In the genomic region with DNA sequence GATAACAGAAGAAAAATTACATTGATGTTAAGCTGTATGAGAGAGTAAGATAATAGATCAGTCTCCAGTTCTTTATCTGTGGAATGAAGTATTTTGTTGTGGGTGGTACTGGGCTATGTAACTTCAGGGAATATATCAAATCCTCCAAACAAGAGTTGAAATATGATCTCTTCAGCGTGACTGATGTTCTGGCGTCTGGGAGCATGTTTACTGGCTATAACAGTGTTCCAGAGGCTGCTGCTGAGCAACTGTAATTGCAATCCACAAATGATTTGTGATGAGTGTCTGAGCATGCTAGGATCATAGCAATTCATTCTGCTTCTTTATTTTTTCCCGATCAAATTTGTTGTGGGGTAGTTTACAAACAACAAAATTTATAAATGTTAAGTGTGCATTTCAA, we compare ENCODE assay signal across 26 cellular contexts. TPM values are rescaled to one million over a fixed set of nuclear protein-coding genes. Genes with fewer than 3 reads are reported as not detected.
DNase-seq lines count a peak whose midpoint lies in the region; ATAC-seq and FAIRE-seq lines count a peak whose summit lies in the region.
"Had no signal": no experiment of that assay in that cellular context is flagged by ENCODE, and none has a peak within 500 bp of the region (broad histone marks: within the 10 kb centered on the region; RNA-seq: fewer than 3 reads in every experiment).

No MANE protein-coding gene starts in this region.

- peak; percentile 59 for FAIRE-seq in HTR-8/SVneo (lab: Jason Lieb, UNC)
- FAIRE-seq: GM12892 had no signal

- peak; percentile 70 for DNase-seq in DMS 273 (lab: John Stamatoyannopoulos, UW; ENCODE audit: unreplicated experiment)
- DNase-seq in HTR-8/SVneo (ENCODE audit: insufficient read length, low spot score), result no peak
- DNase-seq in NCI-H526 (lab: John Stamatoyannopoulos, UW), result peak; percentile 11 to 53
- peak; percentile 24 for DNase-seq in iris pigment epithelial cell (ENCODE audit: low read depth)
- DNase-seq in NCI-H2081 treated with DMSO at 0.1 percent for 48 hours (lab: John Stamatoyannopoulos, UW), result no peak
- no peak for DNase-seq in cerebellum (ENCODE audit: low spot score)
- DNase-seq: activated CD4-positive, alpha-beta T cell treated with anti-CD3 and anti-CD28 coated beads, Interleukin-2, amount 50 U/mL, for 1 hour; body of pancreas; effector memory CD4-positive, alpha-beta T cell; MM.1S; NCI-H446; stimulated activated CD4-positive, alpha-beta T cell treated with anti-CD3 and anti-CD28 coated beads, Interleukin-4, amount 100 ng/mL, for 1 hour; stimulated activated naive CD8-positive, alpha-beta T cell treated with anti-CD3 and anti-CD28 coated beads, Interleukin-15, Interleukin-2, amounts not matched to agents 100 U/mL and 50 U/mL, for 24 hours; transverse colon had no signal

- ATAC-seq in GM18498 (IDR thresholded peaks at IDR 0.05; ENCODE audit: unreplicated experiment) (no peak), GM21717 (IDR thresholded peaks at IDR 0.05; ENCODE audit: unreplicated experiment) (no peak)
- ATAC-seq: body of pancreas; left lobe of liver; Right ventricle myocardium inferior; stimulated activated naive CD8-positive, alpha-beta T cell treated with anti-CD3 and anti-CD28 coated beads, Interleukin-15, Interleukin-2, amounts not matched to agents 100 U/mL and 50 U/mL, for 24 hours had no signal

RNA-seq across cellular contexts. Expression of gene CCDC198, which starts 18.6 kb away (rescaled TPM):
- 5.4 TPM for total RNA-seq in cerebellum
- total RNA-seq: esophagus muscularis mucosa; H4; neural crest cell; OCI-LY7; pulmonary artery endothelial cell; Right ventricle myocardium inferior; smooth muscle cell; T-helper 1 cell treated with Interleukin-12 subunit alpha and Interleukin-12 subunit beta and Interleukin-4 antibody, amounts not matched to agents 30 ng/mL and 1 ng/mL, for 36 hours; transverse colon had no signal

Comparison
In these comparisons a context has a peak if more than half of its experiments do, and no peak if none do; other contexts are left out.
1. DNase-seq: peak in DMS 273 (single experiment), NCI-H526 (2 of 2) and iris pigment epithelial cell (single experiment); none in HTR-8/SVneo (single experiment), NCI-H2081 treated with DMSO at 0.1 percent for 48 hours (single experiment) and cerebellum (single experiment).